24 cellular contexts compared by ENCODE assay signal in the genomic region with DNA sequence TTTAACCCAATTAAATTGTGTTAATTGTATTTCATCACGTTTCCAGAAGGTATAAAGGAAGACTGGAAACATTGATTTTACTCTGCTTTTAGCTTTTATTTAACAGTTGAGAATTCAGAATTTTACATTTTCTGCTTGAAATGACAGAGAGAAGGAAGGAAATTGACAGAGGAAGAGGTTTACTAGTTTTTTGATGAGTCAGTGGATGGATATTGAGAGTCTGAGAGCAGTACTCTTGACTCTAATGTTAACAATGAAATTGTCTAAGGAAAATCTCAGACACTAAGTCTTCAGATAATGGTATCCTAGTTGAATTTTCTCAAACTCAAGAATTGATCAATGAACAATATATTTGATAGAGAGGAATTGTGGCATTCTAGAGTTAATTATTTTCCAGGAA.
A peak's percentile ranks its signal among the peaks of the same experiment; 100 is the strongest.
DNase-seq lines count a peak whose midpoint lies in the region; ATAC-seq and TF ChIP-seq lines count a peak whose summit lies in the region.
"Had no signal": no experiment of that assay in that cellular context is flagged by ENCODE, and none has a peak within 500 bp of the region (broad histone marks: within the 10 kb centered on the region; RNA-seq: fewer than 3 reads in every experiment).

No MANE protein-coding gene starts in this region.

- H3K79me1 ChIP-seq in IMR-90 (ENCODE audit: low read depth in 1 of 2, low read length in 2 of 2) = peaks cover 3 to 11% of the 10 kb centered on the region in 2 experiments; a peak in 2 of 4 replicates

- POLR2A ChIA-PET in activated CD8-positive, alpha-beta T cell treated with anti-CD3 and anti-CD28 coated beads, Interleukin-2, amount 10 ng/mL, durations not matched to agents 7 days and 5 days (lab: Charles Lee) = no interaction called here
- POLR2A ChIA-PET in activated CD8-positive, alpha-beta T cell treated with anti-CD3 and anti-CD28 coated beads for 36 hours (lab: Charles Lee) = no interaction called here
- POLR2A ChIA-PET in IMR-90 (lab: Charles Lee; ENCODE audit: unreplicated experiment) = no interaction called here

- no peak overlapping the region for H4K91ac ChIP-seq in IMR-90 (ENCODE audit: insufficient read depth, low read depth, low read length)

- peaks cover 6% of the 10 kb centered on the region for H3K4me1 Mint-ChIP-seq in activated CD8-positive, alpha-beta T cell treated with anti-CD3 and anti-CD28 coated beads, Interleukin-2, amount 10 ng/mL, durations not matched to agents 7 days and 5 days (ENCODE audit: low read depth)
- H3K4me1 Mint-ChIP-seq in activated CD8-positive, alpha-beta T cell treated with anti-CD3 and anti-CD28 coated beads for 36 hours (ENCODE audit: low read depth) = peaks cover 2% of the 10 kb centered on the region
- H3K4me1 Mint-ChIP-seq in central memory CD8-positive, alpha-beta T cell = peaks cover 5% of the 10 kb centered on the region

- H3K9me3 ChIP-seq in IMR-90 (ENCODE audit: control insufficient read depth, insufficient read depth, low read length) (no peaks in the 10 kb centered on the region), left lung (no peaks in the 10 kb centered on the region)
- H3K9me3 ChIP-seq: gastroesophageal sphincter, pancreas, sigmoid colon, thoracic aorta had no signal

- no peak overlapping the region for H3K4me2 ChIP-seq in IMR-90 (ENCODE audit: low read depth, low read length)
- H3K4me2 ChIP-seq: KMS-11 had no signal

- dilution Hi-C loops in IMR-90 (cut with HindIII; ENCODE audit: low sequenced_read_pairs, unreplicated experiment) = no loop called here

- no peak overlapping the region for H3K14ac ChIP-seq in IMR-90 (replicated peaks; ENCODE audit: low read depth, low read length)

- H3K4me3 Mint-ChIP-seq in activated CD8-positive, alpha-beta T cell treated with anti-CD3 and anti-CD28 coated beads, Interleukin-2, amount 10 ng/mL, durations not matched to agents 7 days and 5 days = no peak overlapping the region
- H3K4me3 Mint-ChIP-seq in activated CD8-positive, alpha-beta T cell treated with anti-CD3 and anti-CD28 coated beads for 36 hours = no peak overlapping the region
- H3K4me3 Mint-ChIP-seq in central memory CD8-positive, alpha-beta T cell = no peak overlapping the region
- H3K4me3 Mint-ChIP-seq: naive B cell; stimulated activated memory B cell treated with anti-CD40 and anti-IgM and Interleukin-4, amounts not matched to agents 10 μg/mL and 1 μg/mL and 100 μg/mL, for 72 hours had no signal

- H2BK20ac ChIP-seq in IMR-90 (ENCODE audit: low read depth, low read length) = no peak overlapping the region

- no peak overlapping the region for H2BK120ac ChIP-seq in IMR-90 (ENCODE audit: low read depth, low read length)

- BruUV-seq in IMR-90 (replicated peaks; lab: Mats Ljungman, UMichigan) = no TSS peak

- H3K36me3 ChIP-seq in IMR-90 (ENCODE audit: control insufficient read depth, insufficient read depth, low read length) = no peaks in the 10 kb centered on the region
- peaks cover 0 to 5% of the 10 kb centered on the region in 2 donors for H3K36me3 ChIP-seq in left lung
- H3K36me3 ChIP-seq: thoracic aorta had no signal

- no peak overlapping the region for H2AK5ac ChIP-seq in IMR-90 (ENCODE audit: low read depth, low read length)

- no peak overlapping the region for H2BK15ac ChIP-seq in IMR-90 (ENCODE audit: low read depth, low read length)

- H3K23ac ChIP-seq in IMR-90 (ENCODE audit: low read depth, low read length) = no peak overlapping the region

- no peak overlapping the region for H2AFZ ChIP-seq in IMR-90 (replicated peaks; ENCODE audit: low read length, poor library complexity)

- H3K4me1 ChIP-seq in IMR-90 (ENCODE audit: control insufficient read depth, insufficient read depth, low read length) (peaks cover 6% of the 10 kb centered on the region), left lung (no peaks in the 10 kb centered on the region)
- H3K4me1 ChIP-seq: gastroesophageal sphincter, pancreas, sigmoid colon had no signal

- no peak overlapping the region for H2AK9ac ChIP-seq in IMR-90 (replicated peaks; ENCODE audit: low read depth, low read length, poor library complexity)

- H4K8ac ChIP-seq in IMR-90 (ENCODE audit: low read depth in 2 of 2, low read length in 2 of 2) = no peak overlapping the region

- H4K5ac ChIP-seq in IMR-90 (ENCODE audit: low read depth, low read length) = no peak overlapping the region

- H2BK5ac ChIP-seq in IMR-90 (ENCODE audit: low read depth, low read length, poor library complexity, severe bottlenecking) = no peak overlapping the region

- no peaks in the 10 kb centered on the region for H3K9me3 Mint-ChIP-seq in activated CD8-positive, alpha-beta T cell treated with anti-CD3 and anti-CD28 coated beads, Interleukin-2, amount 10 ng/mL, durations not matched to agents 7 days and 5 days (ENCODE audit: insufficient read depth)
- no peaks in the 10 kb centered on the region for H3K9me3 Mint-ChIP-seq in activated CD8-positive, alpha-beta T cell treated with anti-CD3 and anti-CD28 coated beads for 36 hours
- H3K9me3 Mint-ChIP-seq in central memory CD8-positive, alpha-beta T cell = no peaks in the 10 kb centered on the region
- H3K9me3 Mint-ChIP-seq: naive B cell; stimulated activated memory B cell treated with anti-CD40 and anti-IgM and Interleukin-4, amounts not matched to agents 10 μg/mL and 1 μg/mL and 100 μg/mL, for 72 hours had no signal

- no peak for TF ChIP-seq RAD21 in IMR-90 (IDR thresholded peaks at IDR 0.05; ENCODE audit: low read length)

- H3K27me3 Mint-ChIP-seq in activated CD8-positive, alpha-beta T cell treated with anti-CD3 and anti-CD28 coated beads, Interleukin-2, amount 10 ng/mL, durations not matched to agents 7 days and 5 days (ENCODE audit: low read depth) = no peaks in the 10 kb centered on the region
- H3K27me3 Mint-ChIP-seq in activated CD8-positive, alpha-beta T cell treated with anti-CD3 and anti-CD28 coated beads for 36 hours = no peaks in the 10 kb centered on the region
- no peaks in the 10 kb centered on the region for H3K27me3 Mint-ChIP-seq in central memory CD8-positive, alpha-beta T cell
- H3K27me3 Mint-ChIP-seq: naive B cell; stimulated activated memory B cell treated with anti-CD40 and anti-IgM and Interleukin-4, amounts not matched to agents 10 μg/mL and 1 μg/mL and 100 μg/mL, for 72 hours had no signal

- peaks cover 8% of the 10 kb centered on the region for H3K36me3 Mint-ChIP-seq in activated CD8-positive, alpha-beta T cell treated with anti-CD3 and anti-CD28 coated beads, Interleukin-2, amount 10 ng/mL, durations not matched to agents 7 days and 5 days (ENCODE audit: low read depth)
- peaks cover 14% of the 10 kb centered on the region for H3K36me3 Mint-ChIP-seq in activated CD8-positive, alpha-beta T cell treated with anti-CD3 and anti-CD28 coated beads for 36 hours (ENCODE audit: low read depth)
- peaks cover 10% of the 10 kb centered on the region for H3K36me3 Mint-ChIP-seq in central memory CD8-positive, alpha-beta T cell (ENCODE audit: insufficient read depth)

- no CpG with 5 or more reads among the region's 1 CpG for WGBS in IMR-90 (ENCODE audit: extremely low coverage in 2 of 2, insufficient read length in 1 of 2), 2 experiments

- no peak overlapping the region for H3K56ac ChIP-seq in IMR-90 (ENCODE audit: extremely low read depth, insufficient read depth, low read length)

- in situ Hi-C loops in IMR-90 (cut with MboI; ENCODE audit: low sequenced_read_pairs) = no loop called here

- CTCF ChIA-PET in activated CD8-positive, alpha-beta T cell treated with anti-CD3 and anti-CD28 coated beads, Interleukin-2, amount 10 ng/mL, durations not matched to agents 7 days and 5 days (lab: Charles Lee) = interaction anchor here (1.6 kb wide), 1 partner anchor 13 kb away, joined by 3 read pairs; no protein-coding TSS in a partner anchor
- CTCF ChIA-PET in activated CD8-positive, alpha-beta T cell treated with anti-CD3 and anti-CD28 coated beads for 36 hours (lab: Charles Lee) = interaction anchor here (1.4 to 1.7 kb wide), 2 partner anchors 13 to 41 kb away, joined by 3 to 7 read pairs; no protein-coding TSS in a partner anchor
- CTCF ChIA-PET in IMR-90 (lab: Yijun Ruan, JAX) = interaction anchor here (1.6 kb wide), 1 partner anchor 30 kb away, joined by 4 read pairs; no protein-coding TSS in a partner anchor

- DNase-seq in activated CD8-positive, alpha-beta T cell treated with anti-CD3 and anti-CD28 coated beads, Interleukin-2, amount 10 ng/mL, durations not matched to agents 7 days and 5 days = no peak
- no peak for DNase-seq in activated CD8-positive, alpha-beta T cell treated with anti-CD3 and anti-CD28 coated beads for 36 hours
- DNase-seq in IMR-90 = peak; percentile 46
- DNase-seq in central memory CD8-positive, alpha-beta T cell (ENCODE audit: low spot score in 2 of 2) = no peak
- DNase-seq in renal cortical epithelial cell (ENCODE audit: low read depth) = peak; percentile 20
- DNase-seq in left lung = no peak
- no peak for DNase-seq in medulla oblongata (ENCODE audit: extremely low spot score)
- DNase-seq: activated CD4-positive, CD25-positive, alpha-beta regulatory T cell treated with anti-CD3 and anti-CD28 coated beads, Interleukin-2, amount 50 U/mL, for 72 hours; activated effector memory CD4-positive, alpha-beta T cell treated with Interleukin-2 at 50 U/mL for 16 hours; erythroblast; GDM1; mesendoderm; naive B cell; NCI-H1092 treated with DMSO at 0.1 percent for 48 hours; NCI-H510A treated with DMSO at 0.1 percent for 48 hours; pancreas; sigmoid colon; T-helper 9 cell had no signal

- H3K27me3 ChIP-seq in IMR-90 (ENCODE audit: control insufficient read depth, insufficient read depth, low read length) (no peaks in the 10 kb centered on the region), left lung (no peaks in the 10 kb centered on the region)
- H3K27me3 ChIP-seq: cardiac muscle cell, gastroesophageal sphincter, pancreas, sigmoid colon had no signal

- no peak overlapping the region for H3K18ac ChIP-seq in IMR-90 (ENCODE audit: low read depth, low read length)

- H3K27ac ChIP-seq in IMR-90 (ENCODE audit: insufficient read depth, low read length) (no peak overlapping the region), left lung (no peak overlapping the region)
- H3K27ac ChIP-seq: cardiac muscle cell, gastroesophageal sphincter, KMS-11, pancreas, sigmoid colon, thoracic aorta had no signal

- no peak for ATAC-seq in activated CD8-positive, alpha-beta T cell treated with anti-CD3 and anti-CD28 coated beads, Interleukin-2, amount 10 ng/mL, durations not matched to agents 7 days and 5 days
- ATAC-seq in activated CD8-positive, alpha-beta T cell treated with anti-CD3 and anti-CD28 coated beads for 36 hours = no peak
- ATAC-seq in IMR-90 (ENCODE audit: low read depth) = peak; percentile 59
- ATAC-seq in central memory CD8-positive, alpha-beta T cell (replicated peaks; ENCODE audit: extremely low read depth, poor library complexity, severe bottlenecking) = no peak
- ATAC-seq in left lung = no peak
- no peak for ATAC-seq in HG02938 (IDR thresholded peaks at IDR 0.05; ENCODE audit: unreplicated experiment)
- ATAC-seq: gastroesophageal sphincter; pancreas; stimulated activated memory B cell treated with anti-CD40 and anti-IgM and Interleukin-4, amounts not matched to agents 10 μg/mL and 1 μg/mL and 100 μg/mL, for 72 hours had no signal

- intact Hi-C loops in activated CD8-positive, alpha-beta T cell treated with anti-CD3 and anti-CD28 coated beads for 36 hours (cut with micrococcal nuclease) = no loop called here
- intact Hi-C loops in IMR-90 (cut with micrococcal nuclease) = no loop called here
- intact Hi-C loops in left lung (cut with DNase I) = no loop called here

- H3K27ac Mint-ChIP-seq in activated CD8-positive, alpha-beta T cell treated with anti-CD3 and anti-CD28 coated beads, Interleukin-2, amount 10 ng/mL, durations not matched to agents 7 days and 5 days = peak overlapping the region; percentile 31
- H3K27ac Mint-ChIP-seq in activated CD8-positive, alpha-beta T cell treated with anti-CD3 and anti-CD28 coated beads for 36 hours = no peak overlapping the region
- H3K27ac Mint-ChIP-seq in central memory CD8-positive, alpha-beta T cell (ENCODE audit: low read depth) = peak overlapping the region; percentile 46
- H3K27ac Mint-ChIP-seq: naive B cell; stimulated activated memory B cell treated with anti-CD40 and anti-IgM and Interleukin-4, amounts not matched to agents 10 μg/mL and 1 μg/mL and 100 μg/mL, for 72 hours had no signal

- no peak for TF ChIP-seq POLR2A in IMR-90 (IDR thresholded peaks at IDR 0.05; ENCODE audit: low read depth, low read length)

- H3K4me3 ChIP-seq in IMR-90 (ENCODE audit: insufficient read depth, low read depth, low read length) = no peak overlapping the region
- H3K4me3 ChIP-seq in left lung = no peak overlapping the region
- H3K4me3 ChIP-seq: cardiac muscle cell, gastroesophageal sphincter, pancreas, sigmoid colon, thoracic aorta had no signal

- no peak overlapping the region for H3K9ac ChIP-seq in IMR-90 (ENCODE audit: low read depth, low read length)
- H3K9ac ChIP-seq: KMS-11 had no signal

- H3K4ac ChIP-seq in IMR-90 (ENCODE audit: low read depth, low read length) = no peak overlapping the region

- TF ChIP-seq CTCF in activated CD8-positive, alpha-beta T cell treated with anti-CD3 and anti-CD28 coated beads for 36 hours (IDR thresholded peaks at IDR 0.05) = no peak
- TF ChIP-seq CTCF in IMR-90 (conservative IDR thresholded peaks at IDR 0.05; ENCODE audit: low read depth, low read length) (no peak), left lung (IDR thresholded peaks at IDR 0.05) (no peak)

- no peaks in the 10 kb centered on the region for H3K9me1 ChIP-seq in IMR-90 (ENCODE audit: insufficient read depth, low read length)

- H4K20me1 ChIP-seq in IMR-90 (ENCODE audit: insufficient read depth, low read length) = no peaks in the 10 kb centered on the region

Comparison
In these comparisons a context has a peak if more than half of its experiments do, and no peak if none do; other contexts are left out.
1. DNase-seq: peak in IMR-90 (single experiment) and renal cortical epithelial cell (single experiment); none in activated CD8-positive, alpha-beta T cell treated with anti-CD3 and anti-CD28 coated beads, Interleukin-2, amount 10 ng/mL, durations not matched to agents 7 days and 5 days (single experiment), activated CD8-positive, alpha-beta T cell treated with anti-CD3 and anti-CD28 coated beads for 36 hours (single experiment), central memory CD8-positive, alpha-beta T cell (0 of 2), left lung (0 of 2) and medulla oblongata (single experiment).